Comparison of ENCODE assay signal across 1 cellular context in the genomic region with DNA sequence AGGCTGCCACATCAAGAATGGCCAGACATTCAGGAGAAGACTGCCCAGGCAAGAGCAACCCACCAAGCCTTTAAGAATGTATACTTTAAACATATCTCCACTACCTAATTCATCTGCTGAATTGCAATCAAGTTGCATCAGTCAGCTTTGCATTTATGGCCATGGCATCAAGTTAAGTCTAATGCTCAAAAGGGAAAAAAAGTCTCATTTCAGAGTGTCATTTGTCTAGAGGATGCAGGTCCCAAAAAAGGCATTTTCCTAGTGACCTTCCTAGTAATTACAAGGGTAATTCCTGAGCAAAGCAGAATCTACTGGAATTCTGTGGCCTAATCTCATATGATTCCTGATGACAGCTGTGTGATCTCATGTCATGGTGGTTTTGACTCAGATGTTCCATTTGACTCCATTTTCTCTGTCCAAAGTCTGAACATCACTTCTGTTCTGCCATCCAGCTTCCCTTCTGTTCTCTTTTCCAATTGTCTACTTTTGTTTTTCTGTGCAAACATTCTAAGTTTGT.
A peak's percentile ranks its signal among the peaks of the same experiment; 100 is the strongest.
TF ChIP-seq lines count a peak whose summit lies in the region.

No MANE protein-coding gene starts in this region.

TF ChIP-seq in K562, 482 proteins besides CTCF, POLR2A, EP300 and RAD21 (continued from another document and continues in another):
- TF ChIP-seq, protein P1, sequence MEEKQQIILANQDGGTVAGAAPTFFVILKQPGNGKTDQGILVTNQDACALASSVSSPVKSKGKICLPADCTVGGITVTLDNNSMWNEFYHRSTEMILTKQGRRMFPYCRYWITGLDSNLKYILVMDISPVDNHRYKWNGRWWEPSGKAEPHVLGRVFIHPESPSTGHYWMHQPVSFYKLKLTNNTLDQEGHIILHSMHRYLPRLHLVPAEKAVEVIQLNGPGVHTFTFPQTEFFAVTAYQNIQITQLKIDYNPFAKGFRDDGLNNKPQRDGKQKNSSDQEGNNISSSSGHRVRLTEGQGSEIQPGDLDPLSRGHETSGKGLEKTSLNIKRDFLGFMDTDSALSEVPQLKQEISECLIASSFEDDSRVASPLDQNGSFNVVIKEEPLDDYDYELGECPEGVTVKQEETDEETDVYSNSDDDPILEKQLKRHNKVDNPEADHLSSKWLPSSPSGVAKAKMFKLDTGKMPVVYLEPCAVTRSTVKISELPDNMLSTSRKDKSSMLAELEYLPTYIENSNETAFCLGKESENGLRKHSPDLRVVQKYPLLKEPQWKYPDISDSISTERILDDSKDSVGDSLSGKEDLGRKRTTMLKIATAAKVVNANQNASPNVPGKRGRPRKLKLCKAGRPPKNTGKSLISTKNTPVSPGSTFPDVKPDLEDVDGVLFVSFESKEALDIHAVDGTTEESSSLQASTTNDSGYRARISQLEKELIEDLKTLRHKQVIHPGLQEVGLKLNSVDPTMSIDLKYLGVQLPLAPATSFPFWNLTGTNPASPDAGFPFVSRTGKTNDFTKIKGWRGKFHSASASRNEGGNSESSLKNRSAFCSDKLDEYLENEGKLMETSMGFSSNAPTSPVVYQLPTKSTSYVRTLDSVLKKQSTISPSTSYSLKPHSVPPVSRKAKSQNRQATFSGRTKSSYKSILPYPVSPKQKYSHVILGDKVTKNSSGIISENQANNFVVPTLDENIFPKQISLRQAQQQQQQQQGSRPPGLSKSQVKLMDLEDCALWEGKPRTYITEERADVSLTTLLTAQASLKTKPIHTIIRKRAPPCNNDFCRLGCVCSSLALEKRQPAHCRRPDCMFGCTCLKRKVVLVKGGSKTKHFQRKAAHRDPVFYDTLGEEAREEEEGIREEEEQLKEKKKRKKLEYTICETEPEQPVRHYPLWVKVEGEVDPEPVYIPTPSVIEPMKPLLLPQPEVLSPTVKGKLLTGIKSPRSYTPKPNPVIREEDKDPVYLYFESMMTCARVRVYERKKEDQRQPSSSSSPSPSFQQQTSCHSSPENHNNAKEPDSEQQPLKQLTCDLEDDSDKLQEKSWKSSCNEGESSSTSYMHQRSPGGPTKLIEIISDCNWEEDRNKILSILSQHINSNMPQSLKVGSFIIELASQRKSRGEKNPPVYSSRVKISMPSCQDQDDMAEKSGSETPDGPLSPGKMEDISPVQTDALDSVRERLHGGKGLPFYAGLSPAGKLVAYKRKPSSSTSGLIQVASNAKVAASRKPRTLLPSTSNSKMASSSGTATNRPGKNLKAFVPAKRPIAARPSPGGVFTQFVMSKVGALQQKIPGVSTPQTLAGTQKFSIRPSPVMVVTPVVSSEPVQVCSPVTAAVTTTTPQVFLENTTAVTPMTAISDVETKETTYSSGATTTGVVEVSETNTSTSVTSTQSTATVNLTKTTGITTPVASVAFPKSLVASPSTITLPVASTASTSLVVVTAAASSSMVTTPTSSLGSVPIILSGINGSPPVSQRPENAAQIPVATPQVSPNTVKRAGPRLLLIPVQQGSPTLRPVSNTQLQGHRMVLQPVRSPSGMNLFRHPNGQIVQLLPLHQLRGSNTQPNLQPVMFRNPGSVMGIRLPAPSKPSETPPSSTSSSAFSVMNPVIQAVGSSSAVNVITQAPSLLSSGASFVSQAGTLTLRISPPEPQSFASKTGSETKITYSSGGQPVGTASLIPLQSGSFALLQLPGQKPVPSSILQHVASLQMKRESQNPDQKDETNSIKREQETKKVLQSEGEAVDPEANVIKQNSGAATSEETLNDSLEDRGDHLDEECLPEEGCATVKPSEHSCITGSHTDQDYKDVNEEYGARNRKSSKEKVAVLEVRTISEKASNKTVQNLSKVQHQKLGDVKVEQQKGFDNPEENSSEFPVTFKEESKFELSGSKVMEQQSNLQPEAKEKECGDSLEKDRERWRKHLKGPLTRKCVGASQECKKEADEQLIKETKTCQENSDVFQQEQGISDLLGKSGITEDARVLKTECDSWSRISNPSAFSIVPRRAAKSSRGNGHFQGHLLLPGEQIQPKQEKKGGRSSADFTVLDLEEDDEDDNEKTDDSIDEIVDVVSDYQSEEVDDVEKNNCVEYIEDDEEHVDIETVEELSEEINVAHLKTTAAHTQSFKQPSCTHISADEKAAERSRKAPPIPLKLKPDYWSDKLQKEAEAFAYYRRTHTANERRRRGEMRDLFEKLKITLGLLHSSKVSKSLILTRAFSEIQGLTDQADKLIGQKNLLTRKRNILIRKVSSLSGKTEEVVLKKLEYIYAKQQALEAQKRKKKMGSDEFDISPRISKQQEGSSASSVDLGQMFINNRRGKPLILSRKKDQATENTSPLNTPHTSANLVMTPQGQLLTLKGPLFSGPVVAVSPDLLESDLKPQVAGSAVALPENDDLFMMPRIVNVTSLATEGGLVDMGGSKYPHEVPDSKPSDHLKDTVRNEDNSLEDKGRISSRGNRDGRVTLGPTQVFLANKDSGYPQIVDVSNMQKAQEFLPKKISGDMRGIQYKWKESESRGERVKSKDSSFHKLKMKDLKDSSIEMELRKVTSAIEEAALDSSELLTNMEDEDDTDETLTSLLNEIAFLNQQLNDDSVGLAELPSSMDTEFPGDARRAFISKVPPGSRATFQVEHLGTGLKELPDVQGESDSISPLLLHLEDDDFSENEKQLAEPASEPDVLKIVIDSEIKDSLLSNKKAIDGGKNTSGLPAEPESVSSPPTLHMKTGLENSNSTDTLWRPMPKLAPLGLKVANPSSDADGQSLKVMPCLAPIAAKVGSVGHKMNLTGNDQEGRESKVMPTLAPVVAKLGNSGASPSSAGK (IDR thresholded peaks at IDR 0.05) = no peak
- TF ChIP-seq, protein P2, sequence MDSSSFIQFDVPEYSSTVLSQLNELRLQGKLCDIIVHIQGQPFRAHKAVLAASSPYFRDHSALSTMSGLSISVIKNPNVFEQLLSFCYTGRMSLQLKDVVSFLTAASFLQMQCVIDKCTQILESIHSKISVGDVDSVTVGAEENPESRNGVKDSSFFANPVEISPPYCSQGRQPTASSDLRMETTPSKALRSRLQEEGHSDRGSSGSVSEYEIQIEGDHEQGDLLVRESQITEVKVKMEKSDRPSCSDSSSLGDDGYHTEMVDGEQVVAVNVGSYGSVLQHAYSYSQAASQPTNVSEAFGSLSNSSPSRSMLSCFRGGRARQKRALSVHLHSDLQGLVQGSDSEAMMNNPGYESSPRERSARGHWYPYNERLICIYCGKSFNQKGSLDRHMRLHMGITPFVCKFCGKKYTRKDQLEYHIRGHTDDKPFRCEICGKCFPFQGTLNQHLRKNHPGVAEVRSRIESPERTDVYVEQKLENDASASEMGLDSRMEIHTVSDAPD (CRISPR knock-in tag; IDR thresholded peaks at IDR 0.05) = no peak
- TF ChIP-seq ZKSCAN3 (CRISPR knock-in tag; IDR thresholded peaks at IDR 0.05) = no peak
- TF ChIP-seq, protein P3, sequence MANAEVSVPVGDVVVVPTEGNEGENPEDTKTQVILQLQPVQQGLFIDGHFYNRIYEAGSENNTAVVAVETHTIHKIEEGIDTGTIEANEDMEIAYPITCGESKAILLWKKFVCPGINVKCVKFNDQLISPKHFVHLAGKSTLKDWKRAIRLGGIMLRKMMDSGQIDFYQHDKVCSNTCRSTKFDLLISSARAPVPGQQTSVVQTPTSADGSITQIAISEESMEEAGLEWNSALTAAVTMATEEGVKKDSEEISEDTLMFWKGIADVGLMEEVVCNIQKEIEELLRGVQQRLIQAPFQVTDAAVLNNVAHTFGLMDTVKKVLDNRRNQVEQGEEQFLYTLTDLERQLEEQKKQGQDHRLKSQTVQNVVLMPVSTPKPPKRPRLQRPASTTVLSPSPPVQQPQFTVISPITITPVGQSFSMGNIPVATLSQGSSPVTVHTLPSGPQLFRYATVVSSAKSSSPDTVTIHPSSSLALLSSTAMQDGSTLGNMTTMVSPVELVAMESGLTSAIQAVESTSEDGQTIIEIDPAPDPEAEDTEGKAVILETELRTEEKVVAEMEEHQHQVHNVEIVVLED (CRISPR knock-in tag; IDR thresholded peaks at IDR 0.05) = no peak
- no peak for TF ChIP-seq FOXP1 (CRISPR knock-in tag; IDR thresholded peaks at IDR 0.05)
- TF ChIP-seq ZNF445 (CRISPR knock-in tag; IDR thresholded peaks at IDR 0.05; ENCODE audit: low read depth) = no peak
- TF ChIP-seq RFX7 (CRISPR knock-in tag; IDR thresholded peaks at IDR 0.05) = no peak
- TF ChIP-seq L3MBTL2 (IDR thresholded peaks at IDR 0.05) = peak; percentile 62
- peak; percentile 34; the same call in 1 of the 2 replicates for TF ChIP-seq DPF2 (IDR thresholded peaks at IDR 0.05)
- TF ChIP-seq MAFK (IDR thresholded peaks at IDR 0.05; ENCODE audit: low read length) = no peak
- peak in 1 of 2 experiments; percentile 70; a peak in 2 of 4 replicates for TF ChIP-seq TEAD1 (CRISPR knock-in tag; IDR thresholded peaks at IDR 0.05)
- no peak for TF ChIP-seq SP1 (CRISPR knock-in tag; IDR thresholded peaks at IDR 0.05)
- TF ChIP-seq, protein P4, sequence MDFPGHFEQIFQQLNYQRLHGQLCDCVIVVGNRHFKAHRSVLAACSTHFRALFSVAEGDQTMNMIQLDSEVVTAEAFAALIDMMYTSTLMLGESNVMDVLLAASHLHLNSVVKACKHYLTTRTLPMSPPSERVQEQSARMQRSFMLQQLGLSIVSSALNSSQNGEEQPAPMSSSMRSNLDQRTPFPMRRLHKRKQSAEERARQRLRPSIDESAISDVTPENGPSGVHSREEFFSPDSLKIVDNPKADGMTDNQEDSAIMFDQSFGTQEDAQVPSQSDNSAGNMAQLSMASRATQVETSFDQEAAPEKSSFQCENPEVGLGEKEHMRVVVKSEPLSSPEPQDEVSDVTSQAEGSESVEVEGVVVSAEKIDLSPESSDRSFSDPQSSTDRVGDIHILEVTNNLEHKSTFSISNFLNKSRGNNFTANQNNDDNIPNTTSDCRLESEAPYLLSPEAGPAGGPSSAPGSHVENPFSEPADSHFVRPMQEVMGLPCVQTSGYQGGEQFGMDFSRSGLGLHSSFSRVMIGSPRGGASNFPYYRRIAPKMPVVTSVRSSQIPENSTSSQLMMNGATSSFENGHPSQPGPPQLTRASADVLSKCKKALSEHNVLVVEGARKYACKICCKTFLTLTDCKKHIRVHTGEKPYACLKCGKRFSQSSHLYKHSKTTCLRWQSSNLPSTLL (IDR thresholded peaks at IDR 0.05) = no peak
- TF ChIP-seq, protein P5, sequence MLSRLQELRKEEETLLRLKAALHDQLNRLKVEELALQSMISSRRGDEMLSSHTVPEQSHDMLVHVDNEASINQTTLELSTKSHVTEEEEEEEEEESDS (CRISPR knock-in tag; IDR thresholded peaks at IDR 0.05) = no peak
- TF ChIP-seq SMAD3 (CRISPR knock-in tag; conservative IDR thresholded peaks at IDR 0.05) = peak; percentile 85
- TF ChIP-seq STAT5A (IDR thresholded peaks at IDR 0.05; ENCODE audit: borderline replicate concordance, low read length) = no peak
- TF ChIP-seq ZNF436 (CRISPR knock-in tag; IDR thresholded peaks at IDR 0.05) = no peak
- TF ChIP-seq NR4A1 (CRISPR knock-in tag; IDR thresholded peaks at IDR 0.05) = no peak
- peak; percentile 60; the same call in 1 of the 2 replicates for TF ChIP-seq NR4A1 (tag; IDR thresholded peaks at IDR 0.05)
- TF ChIP-seq SUPT5H (IDR thresholded peaks at IDR 0.05) = no peak
- TF ChIP-seq ZNF354B (CRISPR knock-in tag; IDR thresholded peaks at IDR 0.05) = no peak
- TF ChIP-seq, protein P6, sequence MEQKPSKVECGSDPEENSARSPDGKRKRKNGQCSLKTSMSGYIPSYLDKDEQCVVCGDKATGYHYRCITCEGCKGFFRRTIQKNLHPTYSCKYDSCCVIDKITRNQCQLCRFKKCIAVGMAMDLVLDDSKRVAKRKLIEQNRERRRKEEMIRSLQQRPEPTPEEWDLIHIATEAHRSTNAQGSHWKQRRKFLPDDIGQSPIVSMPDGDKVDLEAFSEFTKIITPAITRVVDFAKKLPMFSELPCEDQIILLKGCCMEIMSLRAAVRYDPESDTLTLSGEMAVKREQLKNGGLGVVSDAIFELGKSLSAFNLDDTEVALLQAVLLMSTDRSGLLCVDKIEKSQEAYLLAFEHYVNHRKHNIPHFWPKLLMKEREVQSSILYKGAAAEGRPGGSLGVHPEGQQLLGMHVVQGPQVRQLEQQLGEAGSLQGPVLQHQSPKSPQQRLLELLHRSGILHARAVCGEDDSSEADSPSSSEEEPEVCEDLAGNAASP (IDR thresholded peaks at IDR 0.05) = no peak
- TF ChIP-seq, protein P7, sequence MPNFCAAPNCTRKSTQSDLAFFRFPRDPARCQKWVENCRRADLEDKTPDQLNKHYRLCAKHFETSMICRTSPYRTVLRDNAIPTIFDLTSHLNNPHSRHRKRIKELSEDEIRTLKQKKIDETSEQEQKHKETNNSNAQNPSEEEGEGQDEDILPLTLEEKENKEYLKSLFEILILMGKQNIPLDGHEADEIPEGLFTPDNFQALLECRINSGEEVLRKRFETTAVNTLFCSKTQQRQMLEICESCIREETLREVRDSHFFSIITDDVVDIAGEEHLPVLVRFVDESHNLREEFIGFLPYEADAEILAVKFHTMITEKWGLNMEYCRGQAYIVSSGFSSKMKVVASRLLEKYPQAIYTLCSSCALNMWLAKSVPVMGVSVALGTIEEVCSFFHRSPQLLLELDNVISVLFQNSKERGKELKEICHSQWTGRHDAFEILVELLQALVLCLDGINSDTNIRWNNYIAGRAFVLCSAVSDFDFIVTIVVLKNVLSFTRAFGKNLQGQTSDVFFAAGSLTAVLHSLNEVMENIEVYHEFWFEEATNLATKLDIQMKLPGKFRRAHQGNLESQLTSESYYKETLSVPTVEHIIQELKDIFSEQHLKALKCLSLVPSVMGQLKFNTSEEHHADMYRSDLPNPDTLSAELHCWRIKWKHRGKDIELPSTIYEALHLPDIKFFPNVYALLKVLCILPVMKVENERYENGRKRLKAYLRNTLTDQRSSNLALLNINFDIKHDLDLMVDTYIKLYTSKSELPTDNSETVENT (CRISPR knock-in tag; IDR thresholded peaks at IDR 0.05) = no peak
- no peak for TF ChIP-seq MCM3 (IDR thresholded peaks at IDR 0.05)
- no peak for TF ChIP-seq STAG1 (CRISPR knock-in tag; IDR thresholded peaks at IDR 0.05; ENCODE audit: borderline replicate concordance)
- no peak for TF ChIP-seq IFI16 (CRISPR knock-in tag; IDR thresholded peaks at IDR 0.05)
- TF ChIP-seq GABPA (tag; conservative IDR thresholded peaks at IDR 0.05; ENCODE audit: low read depth) = no peak; the same call in 1 of the 2 replicates
- TF ChIP-seq FOS (IDR thresholded peaks at IDR 0.05; ENCODE audit: extremely low read depth, insufficient read length) = no peak
- TF ChIP-seq CTBP1 (IDR thresholded peaks at IDR 0.05; ENCODE audit: borderline replicate concordance) = no peak
- TF ChIP-seq, protein P8, sequence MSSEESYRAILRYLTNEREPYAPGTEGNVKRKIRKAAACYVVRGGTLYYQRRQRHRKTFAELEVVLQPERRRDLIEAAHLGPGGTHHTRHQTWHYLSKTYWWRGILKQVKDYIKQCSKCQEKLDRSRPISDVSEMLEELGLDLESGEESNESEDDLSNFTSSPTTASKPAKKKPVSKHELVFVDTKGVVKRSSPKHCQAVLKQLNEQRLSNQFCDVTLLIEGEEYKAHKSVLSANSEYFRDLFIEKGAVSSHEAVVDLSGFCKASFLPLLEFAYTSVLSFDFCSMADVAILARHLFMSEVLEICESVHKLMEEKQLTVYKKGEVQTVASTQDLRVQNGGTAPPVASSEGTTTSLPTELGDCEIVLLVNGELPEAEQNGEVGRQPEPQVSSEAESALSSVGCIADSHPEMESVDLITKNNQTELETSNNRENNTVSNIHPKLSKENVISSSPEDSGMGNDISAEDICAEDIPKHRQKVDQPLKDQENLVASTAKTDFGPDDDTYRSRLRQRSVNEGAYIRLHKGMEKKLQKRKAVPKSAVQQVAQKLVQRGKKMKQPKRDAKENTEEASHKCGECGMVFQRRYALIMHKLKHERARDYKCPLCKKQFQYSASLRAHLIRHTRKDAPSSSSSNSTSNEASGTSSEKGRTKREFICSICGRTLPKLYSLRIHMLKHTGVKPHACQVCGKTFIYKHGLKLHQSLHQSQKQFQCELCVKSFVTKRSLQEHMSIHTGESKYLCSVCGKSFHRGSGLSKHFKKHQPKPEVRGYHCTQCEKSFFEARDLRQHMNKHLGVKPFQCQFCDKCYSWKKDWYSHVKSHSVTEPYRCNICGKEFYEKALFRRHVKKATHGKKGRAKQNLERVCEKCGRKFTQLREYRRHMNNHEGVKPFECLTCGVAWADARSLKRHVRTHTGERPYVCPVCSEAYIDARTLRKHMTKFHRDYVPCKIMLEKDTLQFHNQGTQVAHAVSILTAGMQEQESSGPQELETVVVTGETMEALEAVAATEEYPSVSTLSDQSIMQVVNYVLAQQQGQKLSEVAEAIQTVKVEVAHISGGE (CRISPR knock-in tag; IDR thresholded peaks at IDR 0.05) = no peak
- no peak for TF ChIP-seq ZNF146 (CRISPR knock-in tag; IDR thresholded peaks at IDR 0.05; ENCODE audit: unreplicated experiment)
- TF ChIP-seq ZBTB1 (CRISPR knock-in tag; IDR thresholded peaks at IDR 0.05; ENCODE audit: borderline replicate concordance, low read depth) = no peak
